Comparison of ENCODE assay signal across 9 cellular contexts in the genomic region with DNA sequence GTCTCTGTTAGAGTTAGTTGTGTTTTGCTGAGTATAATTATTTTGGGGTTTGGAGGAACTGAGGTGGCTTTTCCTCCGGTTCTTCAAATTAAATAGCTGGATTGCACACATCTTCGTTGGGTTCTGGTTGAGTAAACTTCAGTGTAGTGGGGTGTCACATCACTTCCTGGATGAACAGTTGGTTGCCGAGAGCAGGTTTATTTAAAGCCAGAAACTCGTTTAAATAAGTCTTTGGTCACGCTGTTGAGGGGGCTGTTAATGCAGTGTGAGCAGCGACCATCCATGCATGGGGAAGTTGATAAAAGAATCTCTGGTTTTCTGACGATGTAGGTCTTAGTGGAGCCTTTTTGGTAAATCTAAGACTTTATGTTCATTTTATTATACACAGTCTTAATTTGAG.
DNase-seq lines count a peak whose midpoint lies in the region; ATAC-seq, FAIRE-seq and TF ChIP-seq lines count a peak whose summit lies in the region.
"Had no signal": no experiment of that assay in that cellular context is flagged by ENCODE, and none has a peak within 500 bp of the region (broad histone marks: within the 10 kb centered on the region; RNA-seq: fewer than 3 reads in every experiment).

No MANE protein-coding gene starts in this region.

- TF ChIP-seq POLR2A in esophagus squamous epithelium (IDR thresholded peaks at IDR 0.05): no peak
- TF ChIP-seq POLR2A in spleen (IDR thresholded peaks at IDR 0.05): no peak

- H3K27me3 ChIP-seq in esophagus squamous epithelium (no peaks in the 10 kb centered on the region), spleen (replicated peaks in 1 of 7) (peaks cover 0 to 31% (median 0%) of the 10 kb centered on the region in 7 donors)

- peaks cover 0 to 19% (median 3%) of the 10 kb centered on the region in 3 donors for H3K4me1 ChIP-seq in esophagus squamous epithelium
- H3K4me1 ChIP-seq in spleen: peaks cover 0 to 39% (median 17%) of the 10 kb centered on the region in 6 donors

- peak overlapping the region in 1 of 4 donors; percentile 5 for H3K4me3 ChIP-seq in esophagus squamous epithelium
- H3K4me3 ChIP-seq in spleen: peak overlapping the region in 6 of 8 donors; percentile 6 to 77 (median 54)

- no peak for DNase-seq in GM19239 (ENCODE audit: insufficient read length, low spot score)
- no peak for DNase-seq in esophagus squamous epithelium (lab: John Stamatoyannopoulos, UW)
- DNase-seq in spleen: no peak
- DNase-seq in NCI-H1694 treated with DMSO at 0.1 percent for 48 hours (lab: John Stamatoyannopoulos, UW): no peak
- no peak for DNase-seq in HK-2 (ENCODE audit: unreplicated experiment)
- DNase-seq in NCI-H1436 (lab: John Stamatoyannopoulos, UW): no peak
- DNase-seq in NCI-H2081 (lab: John Stamatoyannopoulos, UW): no peak
- DNase-seq: stimulated activated CD8-positive, alpha-beta memory T cell treated with anti-CD3 and anti-CD28 coated beads, Interleukin-4, amount 100 ng/mL, for 48 hours had no signal

- H3K27ac ChIP-seq in esophagus squamous epithelium: peak overlapping the region in 3 of 4 donors; percentile 4 to 91 (median 69)
- peak overlapping the region; percentile 65 to 95 (median 92) for H3K27ac ChIP-seq in spleen

- FAIRE-seq in GM19239 (lab: Jason Lieb, UNC): peak; percentile 57

- 30 to 39% methylated on average over 7 of the region's 7 CpGs for WGBS in esophagus squamous epithelium, 2 donors
- WGBS in spleen, 5 donors: 10 to 16% (median 13%) methylated on average over 7 of the region's 7 CpGs

- ATAC-seq in HG03575 (IDR thresholded peaks at IDR 0.05; ENCODE audit: extremely low read depth, insufficient number of reproducible peaks, low FRiP score, unreplicated experiment): peak; percentile 45

- TF ChIP-seq CTCF in esophagus squamous epithelium (IDR thresholded peaks at IDR 0.05): no peak
- peak in 1 of 11 experiments; percentile 1 for TF ChIP-seq CTCF in spleen (IDR thresholded peaks at IDR 0.05 in 8 of 11, conservative IDR thresholded peaks at IDR 0.05 in 3 of 11)

- intact Hi-C loops in esophagus squamous epithelium (cut with DNase I): no loop called here
- intact Hi-C loops in spleen (cut with DNase I; ENCODE audit: low total_unique reads): no loop called here

- no peaks in the 10 kb centered on the region for H3K36me3 ChIP-seq in esophagus squamous epithelium
- no peaks in the 10 kb centered on the region for H3K36me3 ChIP-seq in spleen

- no peaks in the 10 kb centered on the region for H3K9me3 ChIP-seq in esophagus squamous epithelium
- H3K9me3 ChIP-seq in spleen: no peaks in the 10 kb centered on the region
